In genomic region chr12:105107497-105108371, GRCh38 we compare ENCODE assay signal across 8 cellular contexts. TPM values are rescaled to one million over a fixed set of nuclear protein-coding genes. Genes with fewer than 3 reads are reported as not detected.
DNase-seq lines count a peak whose midpoint lies in the region; ATAC-seq and TF ChIP-seq lines count a peak whose summit lies in the region.

Gene WASHC4 (plus strand): TSS chr12:105107731. CDS start chr12:105107801, 70 bp downstream.

- TF ChIP-seq CTCF in GM10248 (IDR thresholded peaks at IDR 0.05; ENCODE audit: control extremely low read depth, extremely low read depth, low read depth, missing control alignments) = no peak
- TF ChIP-seq CTCF in SK-N-SH (IDR thresholded peaks at IDR 0.05) = 0 out of 2 replicates have a peak, but pooled peaks have one; percentile 6
- no peak for TF ChIP-seq CTCF in suprapubic skin (IDR thresholded peaks at IDR 0.05)

- POLR2A ChIA-PET in GM10248 (lab: Yijun Ruan, JAX) (interaction anchor here (0.6 to 1.1 kb wide), 3 partner anchors 10 to 817 kb away, joined by 3 to 6 read pairs (median 4); no protein-coding TSS in a partner anchor), SK-N-SH (lab: Yijun Ruan, JAX) (interaction anchor here (1.0 to 2.3 kb wide), 4 partner anchors 24 to 1142 kb away, joined by 3 to 13 read pairs (median 4); partner anchors contain the start of genes ALDH1L2, APPL2 and TDG)

- no peaks in the 10 kb centered on the region for H3K9me2 ChIP-seq in SK-N-SH

- TF ChIP-seq RAD21 in SK-N-SH (IDR thresholded peaks at IDR 0.05; ENCODE audit: low read length) = no peak

- peaks cover 6 to 16% of the 10 kb centered on the region in 2 experiments; a peak in 3 of 4 replicates for H3K4me1 ChIP-seq in SK-N-SH (ENCODE audit: control insufficient read depth in 1 of 2, insufficient read depth in 2 of 2, low read depth in 1 of 2, low read length in 1 of 2)
- H3K4me1 ChIP-seq in suprapubic skin = peaks cover 39% of the 10 kb centered on the region

- DNase-seq in GM10248 (ENCODE audit: extremely low spot score) = peak; percentile 98
- peak; percentile 78 for DNase-seq in NCI-H1092 (lab: John Stamatoyannopoulos, UW)
- DNase-seq in SK-N-SH = peak; percentile 99
- DNase-seq in activated naive CD4-positive, alpha-beta T cell treated with anti-CD3 and anti-CD28 coated beads, Interleukin-2, amount 50 U/mL, for 16 hours = peak; percentile 94
- peak; percentile 97 for DNase-seq in germinal center (ENCODE audit: low spot score)
- DNase-seq in occipital lobe (lab: John Stamatoyannopoulos, UW) = peak; percentile 89
- DNase-seq in suprapubic skin (ENCODE audit: low spot score in 2 of 2) = peak; percentile 97 to 98

- peak within 1 kb of the TSS; percentile 83 to 99 for H3K4me3 ChIP-seq in SK-N-SH (ENCODE audit: low read depth in 2 of 2, low read length in 1 of 2)
- H3K4me3 ChIP-seq in suprapubic skin = peak within 1 kb of the TSS; percentile 62

- H2AFZ ChIP-seq in SK-N-SH (ENCODE audit: low read depth) = peak within 1 kb of the TSS; percentile 95

- peak within 1 kb of the TSS; percentile 80 for H3K4me2 ChIP-seq in SK-N-SH

- peak; percentile 88 for ATAC-seq in HG02588 (IDR thresholded peaks at IDR 0.05; ENCODE audit: unreplicated experiment)

- CTCF ChIA-PET in GM10248 (lab: Yijun Ruan, JAX) = no interaction called here
- CTCF ChIA-PET in SK-N-SH (lab: Yijun Ruan, JAX) = interaction anchor here (0.6 to 1.5 kb wide), 4 partner anchors 22 to 726 kb away, joined by 3 to 5 read pairs (median 3); no protein-coding TSS in a partner anchor

- peaks cover 25% of the 10 kb centered on the region for H4K20me1 ChIP-seq in SK-N-SH (ENCODE audit: insufficient read depth)

- peaks cover 51% of the 10 kb centered on the region for H3K79me2 ChIP-seq in SK-N-SH (ENCODE audit: insufficient read depth)

- H3K36me3 ChIP-seq in SK-N-SH (replicated peaks in 1 of 2; ENCODE audit: control insufficient read depth in 1 of 2, insufficient read depth in 2 of 2, low read length in 1 of 2) (peaks cover 16 to 19% of the 10 kb centered on the region in 2 experiments), suprapubic skin (peaks cover 11% of the 10 kb centered on the region)

- TF ChIP-seq POLR2A in suprapubic skin (IDR thresholded peaks at IDR 0.05) = peak; percentile 40 to 96

- no peak for TF ChIP-seq EP300 in SK-N-SH (IDR thresholded peaks at IDR 0.05; ENCODE audit: borderline replicate concordance in 1 of 2, low read depth in 1 of 2, low read length in 1 of 2)
- no peak for TF ChIP-seq EP300 in suprapubic skin (IDR thresholded peaks at IDR 0.05)

- peaks cover 32% of the 10 kb centered on the region for H3F3A ChIP-seq in SK-N-SH (replicated peaks; ENCODE audit: insufficient read depth)

- no peaks in the 10 kb centered on the region for H3K9me3 ChIP-seq in SK-N-SH
- H3K9me3 ChIP-seq in suprapubic skin = no peaks in the 10 kb centered on the region

- H3K9ac ChIP-seq in SK-N-SH = peak within 1 kb of the TSS; percentile 92

- no peaks in the 10 kb centered on the region for H3K27me3 ChIP-seq in SK-N-SH (ENCODE audit: insufficient read depth)
- H3K27me3 ChIP-seq in suprapubic skin = no peaks in the 10 kb centered on the region

- WGBS in SK-N-SH (ENCODE audit: low lambda C conversion rate) = under 1% methylated on average over 16 of the region's 85 CpGs
- WGBS in suprapubic skin = under 1% methylated on average over 52 of the region's 85 CpGs

- H3K27ac ChIP-seq in SK-N-SH (ENCODE audit: low read depth in 2 of 2, low read length in 1 of 2) (peak within 1 kb of the TSS; percentile 91 to 96), suprapubic skin (peak within 1 kb of the TSS; percentile 90)

TF ChIP-seq in SK-N-SH, 30 proteins besides CTCF, POLR2A, EP300 and RAD21 (continues in another document):
- peak; percentile 90 for TF ChIP-seq POLR2AphosphoS5 (IDR thresholded peaks at IDR 0.05; ENCODE audit: low read depth, low read length)
- TF ChIP-seq USF1 (IDR thresholded peaks at IDR 0.05; ENCODE audit: borderline replicate concordance, low read depth) = peak; percentile 97
- TF ChIP-seq SIN3A (IDR thresholded peaks at IDR 0.05; ENCODE audit: borderline replicate concordance, low read depth, low read length) = 0 out of 2 replicates have a peak, but pooled peaks have one; percentile 42
- no peak for TF ChIP-seq SMC3 (IDR thresholded peaks at IDR 0.05; ENCODE audit: low read depth, low read length)
- peak; percentile 45; the same call in 1 of the 2 replicates for TF ChIP-seq REST (IDR thresholded peaks at IDR 0.05; ENCODE audit: low read depth, low read length)
- no peak for TF ChIP-seq RFX5 (IDR thresholded peaks at IDR 0.05; ENCODE audit: low read length)
- TF ChIP-seq MAX (IDR thresholded peaks at IDR 0.05; ENCODE audit: low read depth) = peak; percentile 94
- TF ChIP-seq CHD2 (IDR thresholded peaks at IDR 0.05; ENCODE audit: low read length, partially characterized antibody) = peak; percentile 99
- TF ChIP-seq ELF1 (IDR thresholded peaks at IDR 0.05) = no peak
- TF ChIP-seq MXI1 (IDR thresholded peaks at IDR 0.05; ENCODE audit: low read depth, low read length) = peak; percentile 81
- TF ChIP-seq MEF2A (IDR thresholded peaks at IDR 0.05; ENCODE audit: borderline replicate concordance, low read depth) = no peak
- no peak for TF ChIP-seq PBX3 (IDR thresholded peaks at IDR 0.05)
- no peak for TF ChIP-seq FOXM1 (IDR thresholded peaks at IDR 0.05; ENCODE audit: low read depth)
- no peak for TF ChIP-seq EZH2phosphoT487 (IDR thresholded peaks at IDR 0.05; ENCODE audit: borderline replicate concordance, low read depth)
- peak; percentile 96 for TF ChIP-seq ZBTB33 (IDR thresholded peaks at IDR 0.05; ENCODE audit: borderline replicate concordance, low read depth)
- no peak for TF ChIP-seq RXRA (IDR thresholded peaks at IDR 0.05; ENCODE audit: borderline replicate concordance, low read depth)
- peak; percentile 93 for TF ChIP-seq TAF1 (IDR thresholded peaks at IDR 0.05; ENCODE audit: borderline replicate concordance, low read depth, low read length)

RNA-seq across cellular contexts. Expression of gene WASHC4, which starts in this region (rescaled TPM):
- polyA plus RNA-seq in SK-N-SH (2012; rRNA removed) = 11.2 and 15.9 TPM in 2 replicates
- polyA plus RNA-seq in SK-N-SH (2012; cell fraction: cytosol; rRNA removed) = 15.4 and 17.0 TPM in 2 replicates
- polyA plus RNA-seq in SK-N-SH (2012; cell fraction: nucleus; rRNA removed) = 11.0 and 33.3 TPM in 2 replicates
- 103 TPM for total RNA-seq in occipital lobe
- total RNA-seq in suprapubic skin = 10 to 100 TPM; 24.9 to 66.5 (median 30.4) TPM

Comparison
In these comparisons a context has a peak if more than half of its experiments do, and no peak if none do; other contexts are left out.
1. Peak in every context shown above with its lines: DNase-seq, ATAC-seq, H3K4me3 ChIP-seq and H3K27ac ChIP-seq.